ENCODE assay signal across 22 cellular contexts in the genomic region with DNA sequence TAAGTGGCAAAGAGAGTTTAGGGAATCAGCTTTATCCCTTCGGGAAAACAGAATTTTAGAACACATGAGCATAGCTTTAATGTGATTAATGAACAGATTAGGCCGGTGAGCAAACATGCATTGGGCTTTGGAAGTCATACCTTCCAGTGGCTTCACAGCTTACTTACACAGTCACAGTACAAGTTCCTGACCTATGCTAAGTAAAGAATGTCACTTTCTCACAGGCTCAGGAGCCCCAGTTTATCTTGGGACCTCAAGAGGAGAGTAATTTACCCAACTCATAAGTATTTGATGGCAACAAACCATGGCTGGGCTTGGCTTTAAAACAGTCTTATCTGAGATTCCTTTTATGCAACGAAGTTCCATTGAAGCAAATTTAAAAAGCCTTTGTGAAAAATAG.
"Had no signal": no experiment of that assay in that cellular context is flagged by ENCODE, and none has a peak within 500 bp of the region (broad histone marks: within the 10 kb centered on the region; RNA-seq: fewer than 3 reads in every experiment).

No MANE protein-coding gene starts in this region.

- H3K4me3 Mint-ChIP-seq: activated T-cell treated with anti-CD3 and anti-CD28 coated beads, Interleukin-2, amount 50 U/mL, for 72 hours; naive thymus-derived CD8-positive, alpha-beta T cell; stimulated activated effector memory CD8-positive, alpha-beta T cell treated with anti-CD3 and anti-CD28 coated beads, Interleukin-12 subunit alpha, Interleukin-12 subunit beta, amount 100 ng/mL, for 72 hours; T-helper 1 cell treated with Interleukin-12 subunit alpha and Interleukin-12 subunit beta and Interleukin-4 antibody, amounts not matched to agents 30 μg/mL and 1 μg/mL, for 36 hours had no signal

- H3K4me1 Mint-ChIP-seq: naive thymus-derived CD8-positive, alpha-beta T cell; stimulated activated effector memory CD8-positive, alpha-beta T cell treated with anti-CD3 and anti-CD28 coated beads, Interleukin-12 subunit alpha, Interleukin-12 subunit beta, amount 100 ng/mL, for 72 hours had no signal

- H3K36me3 ChIP-seq: ovary, thoracic aorta had no signal

- H3K27me3 Mint-ChIP-seq: naive thymus-derived CD8-positive, alpha-beta T cell had no signal

- H3K36me3 Mint-ChIP-seq: stimulated activated effector memory CD8-positive, alpha-beta T cell treated with anti-CD3 and anti-CD28 coated beads, Interleukin-12 subunit alpha, Interleukin-12 subunit beta, amount 100 ng/mL, for 72 hours had no signal

- H3K27ac ChIP-seq: body of pancreas, dorsolateral prefrontal cortex, foreskin keratinocyte, ovary, thoracic aorta had no signal

- ATAC-seq: activated T-cell treated with anti-CD3 and anti-CD28 coated beads, Interleukin-2, amount 50 U/mL, for 72 hours; body of pancreas; foreskin keratinocyte; left ventricle myocardium superior; naive thymus-derived CD8-positive, alpha-beta T cell; sciatic nerve; stimulated activated effector memory CD8-positive, alpha-beta T cell treated with anti-CD3 and anti-CD28 coated beads, Interleukin-12 subunit alpha, Interleukin-12 subunit beta, amount 100 ng/mL, for 72 hours had no signal

- H3K4me1 ChIP-seq: body of pancreas, foreskin keratinocyte had no signal

- H3K9me3 Mint-ChIP-seq: activated T-cell treated with anti-CD3 and anti-CD28 coated beads, Interleukin-2, amount 50 U/mL, for 72 hours; naive thymus-derived CD8-positive, alpha-beta T cell; stimulated activated effector memory CD8-positive, alpha-beta T cell treated with anti-CD3 and anti-CD28 coated beads, Interleukin-12 subunit alpha, Interleukin-12 subunit beta, amount 100 ng/mL, for 72 hours; T-helper 1 cell treated with Interleukin-12 subunit alpha and Interleukin-12 subunit beta and Interleukin-4 antibody, amounts not matched to agents 30 μg/mL and 1 μg/mL, for 36 hours had no signal

- H3K4me3 ChIP-seq: body of pancreas, dorsolateral prefrontal cortex, ovary, smooth muscle cell, thoracic aorta had no signal

- H3K27ac Mint-ChIP-seq: activated T-cell treated with anti-CD3 and anti-CD28 coated beads, Interleukin-2, amount 50 U/mL, for 72 hours; stimulated activated effector memory CD8-positive, alpha-beta T cell treated with anti-CD3 and anti-CD28 coated beads, Interleukin-12 subunit alpha, Interleukin-12 subunit beta, amount 100 ng/mL, for 72 hours; T-helper 1 cell treated with Interleukin-12 subunit alpha and Interleukin-12 subunit beta and Interleukin-4 antibody, amounts not matched to agents 30 μg/mL and 1 μg/mL, for 36 hours had no signal

- H3K27me3 ChIP-seq: body of pancreas, dorsolateral prefrontal cortex, ovary had no signal

- DNase-seq: activated CD4-positive, alpha-beta T cell treated with anti-CD3 and anti-CD28 coated beads, Interleukin-2, amount 50 U/mL, for 4 hours; activated CD4-positive, CD25-positive, alpha-beta regulatory T cell treated with anti-CD3 and anti-CD28 coated beads, Interleukin-2, amount 50 U/mL, for 72 hours; activated effector memory CD4-positive, alpha-beta T cell treated with anti-CD3 and anti-CD28 coated beads, Interleukin-2, amount 50 U/mL, for 16 hours; activated naive CD4-positive, alpha-beta T cell treated with anti-CD3 and anti-CD28 coated beads, Interleukin-2, amount 50 U/mL, for 16 hours; activated T-cell treated with anti-CD3 and anti-CD28 coated beads, Interleukin-2, amount 50 U/mL, for 72 hours; amniotic stem cell; body of pancreas; caudate nucleus; dorsolateral prefrontal cortex; foreskin keratinocyte; glutamatergic neuron; hypothalamus; kidney; left ventricle myocardium superior; naive thymus-derived CD8-positive, alpha-beta T cell; ovary; stimulated activated CD4-positive, alpha-beta T cell treated with anti-CD3 and anti-CD28 coated beads, Interleukin-4, amount 100 ng/mL, for 1 hour had no signal

- H3K9me3 ChIP-seq: body of pancreas, ovary, thoracic aorta had no signal
